Comparison of ENCODE assay signal across 11 cellular contexts in genomic region chr1:31781138-31782065, GRCh38. TPM values are rescaled to one million over a fixed set of nuclear protein-coding genes. Genes with fewer than 3 reads are reported as not detected.
DNase-seq lines count a peak whose midpoint lies in the region; ATAC-seq and TF ChIP-seq lines count a peak whose summit lies in the region.
"Had no signal": no experiment of that assay in that cellular context is flagged by ENCODE, and none has a peak within 500 bp of the region (broad histone marks: within the 10 kb centered on the region; RNA-seq: fewer than 3 reads in every experiment).

No MANE protein-coding gene starts in this region.

- H3K4me1 ChIP-seq in CD4-positive, alpha-beta memory T cell (ENCODE audit: insufficient read depth, low read length), result no peaks in the 10 kb centered on the region
- peaks cover 3% of the 10 kb centered on the region for H3K4me1 ChIP-seq in effector memory CD4-positive, alpha-beta T cell (ENCODE audit: control insufficient read depth, insufficient read depth, low read length, poor library complexity, severe bottlenecking)
- H3K4me1 ChIP-seq in neural progenitor cell (peaks cover 27% of the 10 kb centered on the region), right lobe of liver (no peaks in the 10 kb centered on the region)

- H3F3A ChIP-seq in neural progenitor cell (ENCODE audit: low read depth), result peaks cover 18% of the 10 kb centered on the region

- no peak for TF ChIP-seq POLR2A in right lobe of liver (IDR thresholded peaks at IDR 0.05)

- TF ChIP-seq CTCF in neural progenitor cell (IDR thresholded peaks at IDR 0.05) (no peak), right lobe of liver (IDR thresholded peaks at IDR 0.05) (no peak)

- CTCF ChIA-PET in CD4-positive, alpha-beta memory T cell (lab: Charles Lee; ENCODE audit: partially characterized antibody), result no interaction called here

- 57% methylated on average over 5 of the region's 21 CpGs for WGBS in right lobe of liver (ENCODE audit: insufficient coverage, low coverage, low lambda C conversion rate, missing lambda C conversion rate)

- peak overlapping the region in 4 of 7 donors; percentile 36 to 88 (median 71) for H3K27ac Mint-ChIP-seq in CD4-positive, alpha-beta memory T cell
- H3K27ac Mint-ChIP-seq in neural progenitor cell, result peak overlapping the region; percentile 82
- H3K27ac Mint-ChIP-seq: activated B cell treated with CpG ODN at 0.5 μM for 24 hours; activated naive CD4-positive, alpha-beta T cell treated with anti-CD3 and anti-CD28 coated beads, Interleukin-2, amount 10 ng/mL, durations not matched to agents 7 days and 5 days had no signal

- H3K4me1 Mint-ChIP-seq in CD4-positive, alpha-beta memory T cell, result no peaks in the 10 kb centered on the region
- peaks cover 55% of the 10 kb centered on the region for H3K4me1 Mint-ChIP-seq in neural progenitor cell
- H3K4me1 Mint-ChIP-seq: activated naive CD4-positive, alpha-beta T cell treated with anti-CD3 and anti-CD28 coated beads, Interleukin-2, amount 10 ng/mL, durations not matched to agents 7 days and 5 days had no signal

- H3K4me3 Mint-ChIP-seq in CD4-positive, alpha-beta memory T cell, result peak overlapping the region in 4 of 8 donors; percentile 15 to 63 (median 60)
- H3K4me3 Mint-ChIP-seq in neural progenitor cell, result no peak overlapping the region
- H3K4me3 Mint-ChIP-seq: activated B cell treated with CpG ODN at 0.5 μM for 24 hours; activated naive CD4-positive, alpha-beta T cell treated with anti-CD3 and anti-CD28 coated beads, Interleukin-2, amount 10 ng/mL, durations not matched to agents 7 days and 5 days had no signal

- H3K9me3 Mint-ChIP-seq in CD4-positive, alpha-beta memory T cell, result peaks cover 0 to 2% (median 0%) of the 10 kb centered on the region in 8 donors
- no peaks in the 10 kb centered on the region for H3K9me3 Mint-ChIP-seq in neural progenitor cell
- H3K9me3 Mint-ChIP-seq: activated B cell treated with CpG ODN at 0.5 μM for 24 hours; activated naive CD4-positive, alpha-beta T cell treated with anti-CD3 and anti-CD28 coated beads, Interleukin-2, amount 10 ng/mL, durations not matched to agents 7 days and 5 days had no signal

- H3K27ac ChIP-seq in CD4-positive, alpha-beta memory T cell (ENCODE audit: low read depth, low read length), result no peak overlapping the region
- H3K27ac ChIP-seq in effector memory CD4-positive, alpha-beta T cell (ENCODE audit: insufficient read depth, low read length, poor library complexity, severe bottlenecking), result peak overlapping the region; percentile 25
- no peak overlapping the region for H3K27ac ChIP-seq in neural progenitor cell
- no peak overlapping the region for H3K27ac ChIP-seq in right lobe of liver
- H3K27ac ChIP-seq: tibial nerve had no signal

- H3K4me2 ChIP-seq in neural progenitor cell, result peak overlapping the region; percentile 66

- no peak for DNase-seq in CD4-positive, alpha-beta memory T cell
- DNase-seq in OCI-M1 (lab: John Stamatoyannopoulos, UW) (peak; percentile 56), neural progenitor cell (ENCODE audit: low spot score) (no peak), SIG-M5 (lab: John Stamatoyannopoulos, UW) (no peak), foreskin melanocyte (no peak), right lobe of liver (no peak), cerebellar cortex (ENCODE audit: low spot score) (no peak)
- no peak for DNase-seq in effector memory CD4-positive, alpha-beta T cell
- DNase-seq: activated B cell treated with CpG ODN at 0.5 μM for 24 hours; activated naive CD4-positive, alpha-beta T cell treated with anti-CD3 and anti-CD28 coated beads, Interleukin-2, amount 10 ng/mL, durations not matched to agents 7 days and 5 days had no signal

- no peaks in the 10 kb centered on the region for H3K79me2 ChIP-seq in neural progenitor cell (ENCODE audit: low read depth)

- H3K36me3 Mint-ChIP-seq in CD4-positive, alpha-beta memory T cell, result no peaks in the 10 kb centered on the region
- no peaks in the 10 kb centered on the region for H3K36me3 Mint-ChIP-seq in neural progenitor cell
- H3K36me3 Mint-ChIP-seq: activated naive CD4-positive, alpha-beta T cell treated with anti-CD3 and anti-CD28 coated beads, Interleukin-2, amount 10 ng/mL, durations not matched to agents 7 days and 5 days had no signal

- H2AFZ ChIP-seq in neural progenitor cell (replicated peaks), result peak overlapping the region; percentile 82

- no peaks in the 10 kb centered on the region for H3K36me3 ChIP-seq in CD4-positive, alpha-beta memory T cell (ENCODE audit: insufficient read depth, low read length)
- no peaks in the 10 kb centered on the region for H3K36me3 ChIP-seq in effector memory CD4-positive, alpha-beta T cell (ENCODE audit: control insufficient read depth, insufficient read depth, low read length)
- H3K36me3 ChIP-seq in neural progenitor cell (no peaks in the 10 kb centered on the region), right lobe of liver (no peaks in the 10 kb centered on the region)
- H3K36me3 ChIP-seq: tibial nerve had no signal

- H3K9me3 ChIP-seq in CD4-positive, alpha-beta memory T cell (ENCODE audit: control insufficient read depth in 1 of 2, low read length in 2 of 2), result no peaks in the 10 kb centered on the region
- H3K9me3 ChIP-seq in effector memory CD4-positive, alpha-beta T cell (ENCODE audit: control insufficient read depth, low read length), result no peaks in the 10 kb centered on the region
- H3K9me3 ChIP-seq in neural progenitor cell (ENCODE audit: low read depth), result no peaks in the 10 kb centered on the region
- no peaks in the 10 kb centered on the region for H3K9me3 ChIP-seq in right lobe of liver
- H3K9me3 ChIP-seq: tibial nerve had no signal

- intact Hi-C loops in CD4-positive, alpha-beta memory T cell (cut with micrococcal nuclease), result no loop called here
- intact Hi-C loops in right lobe of liver (cut with DNase I), result no loop called here

- POLR2A ChIA-PET in CD4-positive, alpha-beta memory T cell (lab: Charles Lee; ENCODE audit: partially characterized antibody), result interaction anchor here (0.9 kb wide), 1 partner anchor 12 kb away, joined by 4 read pairs; no protein-coding TSS in a partner anchor

- H3K9ac ChIP-seq in neural progenitor cell, result no peak overlapping the region

- no peaks in the 10 kb centered on the region for H4K20me1 ChIP-seq in neural progenitor cell (ENCODE audit: low read depth)

- H3K27me3 Mint-ChIP-seq in CD4-positive, alpha-beta memory T cell, result peaks cover 7 to 12% of the 10 kb centered on the region in 2 donors
- H3K27me3 Mint-ChIP-seq in neural progenitor cell (ENCODE audit: insufficient read depth, low read depth), result peaks cover 10% of the 10 kb centered on the region

- ATAC-seq in right lobe of liver, result no peak

- peaks cover 3% of the 10 kb centered on the region for H3K27me3 ChIP-seq in CD4-positive, alpha-beta memory T cell (ENCODE audit: insufficient read depth, low read length)
- no peaks in the 10 kb centered on the region for H3K27me3 ChIP-seq in effector memory CD4-positive, alpha-beta T cell (replicated peaks; ENCODE audit: control insufficient read depth, insufficient read depth, low read length, poor library complexity, severe bottlenecking)
- peaks cover 3% of the 10 kb centered on the region for H3K27me3 ChIP-seq in neural progenitor cell
- H3K27me3 ChIP-seq in right lobe of liver, result no peaks in the 10 kb centered on the region

- no peak overlapping the region for H3K4me3 ChIP-seq in CD4-positive, alpha-beta memory T cell (ENCODE audit: low read length in 2 of 2)
- H3K4me3 ChIP-seq in effector memory CD4-positive, alpha-beta T cell (ENCODE audit: insufficient read depth, low read depth, low read length, poor library complexity, severe bottlenecking), result no peak overlapping the region
- H3K4me3 ChIP-seq in neural progenitor cell (no peak overlapping the region), right lobe of liver (no peak overlapping the region)
- H3K4me3 ChIP-seq: tibial nerve had no signal

RNA-seq across cellular contexts. Expression of gene ADGRB2, which starts 17.3 kb away (rescaled TPM):
- 1 to 10 TPM; 1.5 to 2.0 TPM for total RNA-seq in CD4-positive, alpha-beta memory T cell
- under 1 TPM in 1 of 2 donors, not detected in 1; 0.55 TPM for polyA plus RNA-seq in CD4-positive, alpha-beta memory T cell
- total RNA-seq in neural progenitor cell (ENCODE audit: low replicate concordance) (7.1 and 21.2 TPM in 2 replicates), right lobe of liver (under 1 TPM in 2 of 6 experiments, not detected in 4; 0.06 TPM)

RNA-seq across cellular contexts. Expression of gene SPOCD1, which starts 34.4 kb away (rescaled TPM):
- total RNA-seq in CD4-positive, alpha-beta memory T cell, result under 1 TPM; 0.61 to 0.94 TPM
- polyA plus RNA-seq in CD4-positive, alpha-beta memory T cell, result not detected
- total RNA-seq in neural progenitor cell (ENCODE audit: low replicate concordance), result 1.4 and 3.1 TPM in 2 replicates
- under 1 TPM in 4 of 6 experiments, not detected in 2; 0.15 to 0.74 (median 0.36) TPM for total RNA-seq in right lobe of liver
- total RNA-seq: activated B cell treated with CpG ODN at 0.5 μM for 24 hours had no signal
